ENCODE assay signal across 17 cellular contexts in the genomic region with DNA sequence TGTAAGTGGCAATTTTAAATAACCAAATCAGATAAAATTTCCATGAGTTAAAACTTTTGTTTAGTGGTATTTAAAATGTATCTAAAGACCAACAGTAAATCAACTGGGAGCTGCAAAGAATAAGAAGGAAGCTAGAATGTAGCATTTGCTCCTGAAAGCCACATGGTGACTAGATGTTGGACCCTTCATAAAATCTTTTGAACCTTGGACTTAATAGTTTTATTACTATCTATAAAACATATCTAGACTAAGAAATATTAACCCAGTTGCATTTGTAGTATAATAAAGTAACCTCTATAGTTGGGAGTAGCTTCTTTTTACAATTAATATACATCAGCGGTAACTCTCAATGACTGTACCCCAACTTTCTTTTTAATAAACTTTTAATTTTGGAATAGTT.
"Had no signal": no experiment of that assay in that cellular context is flagged by ENCODE, and none has a peak within 500 bp of the region (broad histone marks: within the 10 kb centered on the region; RNA-seq: fewer than 3 reads in every experiment).

No MANE protein-coding gene starts in this region.

- ATAC-seq: foreskin keratinocyte; naive thymus-derived CD4-positive, alpha-beta T cell had no signal

- DNase-seq: effector CD4-positive, alpha-beta T cell; endodermal cell; erythroblast; islet precursor cell; mesenchymal stem cell; naive thymus-derived CD4-positive, alpha-beta T cell; nephron progenitor cell; sigmoid colon; stimulated activated CD4-positive, alpha-beta T cell treated with anti-CD3 and anti-CD28 coated beads, Interleukin-12 subunit alpha, Interleukin-12 subunit beta, amount 100 ng/mL, for 4 hours; stimulated activated naive CD4-positive, alpha-beta T cell; stomach had no signal

- H3K27me3 ChIP-seq: foreskin keratinocyte, heart right ventricle, sigmoid colon, stomach had no signal

- H3K4me3 ChIP-seq: heart right ventricle, lung, psoas muscle, sigmoid colon, skin epidermis, stomach, thoracic aorta had no signal

- H3K27ac ChIP-seq: foreskin keratinocyte, psoas muscle, skin epidermis, stomach had no signal

- H3K9me3 ChIP-seq: heart right ventricle, psoas muscle, sigmoid colon, stomach, thoracic aorta had no signal
